17 cellular contexts compared by ENCODE assay signal in genomic region chrX:154711264-154711663, GRCh38. TPM values are rescaled to one million over a fixed set of nuclear protein-coding genes. Genes with fewer than 3 reads are reported as not detected.
"Had no signal": no experiment of that assay in that cellular context is flagged by ENCODE, and none has a peak within 500 bp of the region (broad histone marks: within the 10 kb centered on the region; RNA-seq: fewer than 3 reads in every experiment).

No MANE protein-coding gene starts in this region.

- H3K27me3 ChIP-seq: ascending aorta, esophagus squamous epithelium, sigmoid colon, suprapubic skin had no signal

- H3K9me3 ChIP-seq: ascending aorta, esophagus squamous epithelium, psoas muscle, sigmoid colon, suprapubic skin had no signal

- H3K9me3 Mint-ChIP-seq: activated naive CD4-positive, alpha-beta T cell treated with anti-CD3 and anti-CD28 coated beads, Interleukin-2, amount 50 U/mL, for 72 hours; type B pancreatic cell had no signal

- H3K4me3 Mint-ChIP-seq: nephron progenitor cell, type B pancreatic cell, WTC11 had no signal

- H3K4me3 ChIP-seq: ascending aorta, esophagus squamous epithelium, psoas muscle, sigmoid colon, suprapubic skin had no signal

- ATAC-seq: activated naive CD4-positive, alpha-beta T cell treated with anti-CD3 and anti-CD28 coated beads, Interleukin-2, amount 50 U/mL, for 72 hours; left lobe of liver; psoas muscle; stimulated activated naive CD8-positive, alpha-beta T cell treated with anti-CD3 and anti-CD28 coated beads, Interleukin-15, Interleukin-2, amounts not matched to agents 100 U/mL and 50 U/mL, for 24 hours; WTC11 had no signal

- H3K4me1 ChIP-seq: ascending aorta, psoas muscle, sigmoid colon, suprapubic skin had no signal

- H3K4me1 Mint-ChIP-seq: nephron progenitor cell, WTC11 had no signal

- H3K36me3 Mint-ChIP-seq: activated naive CD4-positive, alpha-beta T cell treated with anti-CD3 and anti-CD28 coated beads, Interleukin-2, amount 50 U/mL, for 72 hours; type B pancreatic cell; WTC11 had no signal

- DNase-seq: activated CD4-positive, alpha-beta T cell treated with anti-CD3 and anti-CD28 coated beads, Interleukin-2, amount 50 U/mL, for 4 hours; esophagus squamous epithelium; foreskin fibroblast; mammary epithelial cell; nephron progenitor cell; psoas muscle; sigmoid colon; stimulated activated CD4-positive, alpha-beta T cell treated with anti-CD3 and anti-CD28 coated beads, Interleukin-2, amount 100 ng/mL, for 24 hours; stimulated activated naive CD8-positive, alpha-beta T cell treated with anti-CD3 and anti-CD28 coated beads, Interleukin-15, Interleukin-2, amounts not matched to agents 100 U/mL and 50 U/mL, for 24 hours had no signal

- H3K27ac Mint-ChIP-seq: nephron progenitor cell, type B pancreatic cell, WTC11 had no signal

- H3K27ac ChIP-seq: ascending aorta, esophagus squamous epithelium, psoas muscle, sigmoid colon, suprapubic skin had no signal

- H3K36me3 ChIP-seq: ascending aorta, esophagus squamous epithelium, sigmoid colon, suprapubic skin had no signal

RNA-seq across cellular contexts. Expression of gene CTAG2, which starts 57.9 kb away (rescaled TPM):
- total RNA-seq: activated naive CD4-positive, alpha-beta T cell treated with anti-CD3 and anti-CD28 coated beads, Interleukin-2, amount 50 U/mL, for 72 hours; ascending aorta; esophagus squamous epithelium; left lobe of liver; mammary epithelial cell; mucosa of gallbladder; omental fat pad; sigmoid colon; suprapubic skin; WTC11 had no signal
- polyA plus RNA-seq: mammary epithelial cell had no signal
